ENCODE assay signal across 16 cellular contexts in genomic region chr3:176579741-176580185, GRCh38.
DNase-seq lines count a peak whose midpoint lies in the region; ATAC-seq, FAIRE-seq and TF ChIP-seq lines count a peak whose summit lies in the region.
"Had no signal": no experiment of that assay in that cellular context is flagged by ENCODE, and none has a peak within 500 bp of the region (broad histone marks: within the 10 kb centered on the region; RNA-seq: fewer than 3 reads in every experiment).

No MANE protein-coding gene starts in this region.

- peaks cover 1% of the 10 kb centered on the region for H3K4me1 ChIP-seq in endothelial cell of umbilical vein (ENCODE audit: control insufficient read depth, extremely low read depth, insufficient read depth, low read length)

- H3K79me2 ChIP-seq in endothelial cell of umbilical vein (ENCODE audit: control insufficient read depth, insufficient read depth, low read length) = no peaks in the 10 kb centered on the region

- H3K9me3 ChIP-seq in endothelial cell of umbilical vein (replicated peaks; ENCODE audit: control insufficient read depth, insufficient read depth, low read length) = no peaks in the 10 kb centered on the region

- no peak overlapping the region for H3K4me3 ChIP-seq in BJ (ENCODE audit: low read depth, low read length)
- no peak overlapping the region for H3K4me3 ChIP-seq in endothelial cell of umbilical vein (replicated peaks in 1 of 3; ENCODE audit: insufficient read depth in 1 of 3, low read depth in 1 of 3, low read length in 3 of 3)

- DNase-seq in BJ (ENCODE audit: low read depth) (peak; percentile 54), endothelial cell of umbilical vein (ENCODE audit: low read depth, low spot score) (no peak), GM13976 (ENCODE audit: low spot score) (no peak), GM19240 (ENCODE audit: insufficient read length, low spot score) (no peak), NCI-H2196 treated with DMSO at 0.1 percent for 48 hours (lab: John Stamatoyannopoulos, UW; ENCODE audit: unreplicated experiment) (no peak)
- DNase-seq: activated CD4-positive, alpha-beta T cell treated with anti-CD3 and anti-CD28 coated beads for 1 hour; activated naive CD4-positive, alpha-beta T cell treated with anti-CD3 and anti-CD28 coated beads, Interleukin-2, amount 50 U/mL, for 16 hours; dermis blood vessel endothelial cell; naive B cell; NCI-H2227 treated with DMSO at 0.1 percent for 48 hours; SHP77; stimulated activated naive CD4-positive, alpha-beta T cell had no signal

- H3K27ac ChIP-seq in endothelial cell of umbilical vein (ENCODE audit: insufficient read depth, low read depth, low read length) = no peak overlapping the region

- H3K9ac ChIP-seq in endothelial cell of umbilical vein (replicated peaks; ENCODE audit: extremely low read depth, insufficient read depth, low read length) = no peak overlapping the region

- no peak overlapping the region for H2AFZ ChIP-seq in endothelial cell of umbilical vein (ENCODE audit: low read depth, low read length)

- intact Hi-C loops in endothelial cell of umbilical vein (cut with micrococcal nuclease) = no loop called here

- no peaks in the 10 kb centered on the region for H3K9me1 ChIP-seq in endothelial cell of umbilical vein (replicated peaks; ENCODE audit: control insufficient read depth, extremely low read depth, insufficient read depth, low read length)

- no peaks in the 10 kb centered on the region for H4K20me1 ChIP-seq in endothelial cell of umbilical vein (replicated peaks; ENCODE audit: control insufficient read depth, extremely low read depth, insufficient read depth, low read length)

- POLR2A ChIA-PET in BJ (lab: Charles Lee) (no interaction called here), endothelial cell of umbilical vein (lab: Charles Lee) (no interaction called here)

- no peaks in the 10 kb centered on the region for H3K36me3 ChIP-seq in BJ (ENCODE audit: control insufficient read depth, insufficient read depth, low read length)
- H3K36me3 ChIP-seq in endothelial cell of umbilical vein (ENCODE audit: control insufficient read depth in 2 of 2, extremely low read depth in 1 of 2, insufficient read depth in 2 of 2, low read length in 2 of 2) = no peaks in the 10 kb centered on the region

- no peak for TF ChIP-seq POLR2A in endothelial cell of umbilical vein (IDR thresholded peaks at IDR 0.05; ENCODE audit: low read depth, low read length)

- no peak overlapping the region for H3K4me2 ChIP-seq in endothelial cell of umbilical vein (ENCODE audit: insufficient read depth, low read length)

- FAIRE-seq in endothelial cell of umbilical vein (lab: Jason Lieb, UNC) = no peak
- FAIRE-seq: H1 had no signal

- CTCF ChIA-PET in BJ (lab: Yijun Ruan, JAX) (no interaction called here), endothelial cell of umbilical vein (lab: Charles Lee) (no interaction called here)

- no TSS peak for BruUV-seq in endothelial cell of umbilical vein (replicated peaks; lab: Mats Ljungman, UMichigan)

- dilution Hi-C loops in endothelial cell of umbilical vein (cut with MboI; ENCODE audit: extremely low pct_ligation_motif_present, low sequenced_read_pairs) = no loop called here

- H3K27me3 ChIP-seq in BJ (ENCODE audit: control insufficient read depth, insufficient read depth, low read length) (no peaks in the 10 kb centered on the region), endothelial cell of umbilical vein (ENCODE audit: control insufficient read depth in 2 of 2, insufficient read depth in 2 of 2, low read length in 2 of 2) (no peaks in the 10 kb centered on the region)

- in situ Hi-C loops in GM13976 (cut with MboI; ENCODE audit: low sequenced_read_pairs, unreplicated experiment) = no loop called here

- ATAC-seq in GM21447 (IDR thresholded peaks at IDR 0.05; ENCODE audit: unreplicated experiment) (peak; percentile 47), HG03354 (IDR thresholded peaks at IDR 0.05; ENCODE audit: poor library complexity, severe bottlenecking, unreplicated experiment) (peak; percentile 80), HG03025 (IDR thresholded peaks at IDR 0.05; ENCODE audit: low FRiP score, unreplicated experiment) (no peak)

- no peak for TF ChIP-seq CTCF in BJ (IDR thresholded peaks at IDR 0.05; ENCODE audit: insufficient read depth, low read depth, low read length)
- TF ChIP-seq CTCF in endothelial cell of umbilical vein (IDR thresholded peaks at IDR 0.05; ENCODE audit: extremely low read depth in 1 of 2, insufficient read depth in 1 of 2, low read depth in 1 of 2, low read length in 2 of 2) = no peak
- no peak for TF ChIP-seq CTCF in GM13976 (IDR thresholded peaks at IDR 0.05; ENCODE audit: borderline replicate concordance, control extremely low read depth, extremely low read depth, insufficient read depth, missing control alignments)

TF ChIP-seq in endothelial cell of umbilical vein, 7 proteins besides CTCF, POLR2A, EP300 and RAD21:
- TF ChIP-seq FOS (IDR thresholded peaks at IDR 0.05; ENCODE audit: borderline replicate concordance, insufficient read depth, low read length) (peak; percentile 6), EZH2 (IDR thresholded peaks at IDR 0.05; ENCODE audit: borderline replicate concordance, low read depth, low read length, severe bottlenecking) (no peak)
TF ChIP-seq in endothelial cell of umbilical vein: peak in this region for 1.
